ENCODE assay signal across 3 cellular contexts in genomic region chr2:166181813-166182154, GRCh38.
TF ChIP-seq lines count a peak whose summit lies in the region.

No MANE protein-coding gene starts in this region.

TF ChIP-seq in SK-N-SH, 30 proteins besides CTCF, POLR2A, EP300 and RAD21:
- TF ChIP-seq TAF1 (IDR thresholded peaks at IDR 0.05; ENCODE audit: borderline replicate concordance, low read depth, low read length) (no peak), RFX5 (IDR thresholded peaks at IDR 0.05; ENCODE audit: low read length) (no peak), USF2 (IDR thresholded peaks at IDR 0.05; ENCODE audit: borderline replicate concordance, low read depth, low read length) (no peak), PBX3 (IDR thresholded peaks at IDR 0.05) (no peak), NFIC (IDR thresholded peaks at IDR 0.05; ENCODE audit: borderline replicate concordance) (no peak), NRF1 (IDR thresholded peaks at IDR 0.05; ENCODE audit: low read depth, low read length) (no peak), TCF12 (IDR thresholded peaks at IDR 0.05) (no peak), SIN3A (IDR thresholded peaks at IDR 0.05; ENCODE audit: borderline replicate concordance, low read depth, low read length) (no peak), MXI1 (IDR thresholded peaks at IDR 0.05; ENCODE audit: low read depth, low read length) (no peak), RCOR1 (IDR thresholded peaks at IDR 0.05; ENCODE audit: low read length) (no peak), IRF3 (IDR thresholded peaks at IDR 0.05; ENCODE audit: low read depth, low read length) (no peak), GATA2 (CRISPR knock-in tag; IDR thresholded peaks at IDR 0.05) (no peak)

TF ChIP-seq in SK-N-SH treated with all-trans-retinoic acid at 6 μM for 48 hours, 23 proteins besides CTCF, POLR2A, EP300 and RAD21:
- TF ChIP-seq SNAI2 (CRISPR knock-in tag; IDR thresholded peaks at IDR 0.05) (no peak), ZC3H10 (CRISPR knock-in tag; IDR thresholded peaks at IDR 0.05) (no peak), ZNF70 (CRISPR knock-in tag; IDR thresholded peaks at IDR 0.05) (no peak), TCF4 (CRISPR knock-in tag; IDR thresholded peaks at IDR 0.05; ENCODE audit: borderline replicate concordance) (no peak), PATZ1 (CRISPR knock-in tag; IDR thresholded peaks at IDR 0.05; ENCODE audit: borderline replicate concordance) (no peak), RARB (CRISPR knock-in tag; IDR thresholded peaks at IDR 0.05) (no peak), PPARA (CRISPR knock-in tag; IDR thresholded peaks at IDR 0.05; ENCODE audit: borderline replicate concordance) (no peak), ARNTL (CRISPR knock-in tag; IDR thresholded peaks at IDR 0.05; ENCODE audit: borderline replicate concordance, low read depth) (no peak), CSRNP3 (CRISPR knock-in tag; IDR thresholded peaks at IDR 0.05) (no peak), GLIS3 (CRISPR knock-in tag; IDR thresholded peaks at IDR 0.05) (no peak), TOX (CRISPR knock-in tag; IDR thresholded peaks at IDR 0.05; ENCODE audit: borderline replicate concordance) (no peak), CSDC2 (CRISPR knock-in tag; IDR thresholded peaks at IDR 0.05) (no peak), ZFP30 (CRISPR knock-in tag; IDR thresholded peaks at IDR 0.05) (no peak), ZNF8 (CRISPR knock-in tag; IDR thresholded peaks at IDR 0.05) (no peak), POU6F1 (CRISPR knock-in tag; IDR thresholded peaks at IDR 0.05; ENCODE audit: borderline replicate concordance, low read depth) (no peak), ZNF565 (CRISPR knock-in tag; conservative IDR thresholded peaks at IDR 0.05; ENCODE audit: low read depth) (no peak)

TF ChIP-seq in IMR-90, 13 proteins besides CTCF, POLR2A, EP300 and RAD21:
- TF ChIP-seq USF2 (IDR thresholded peaks at IDR 0.05; ENCODE audit: low read depth, low read length) (no peak), BHLHE40 (IDR thresholded peaks at IDR 0.05; ENCODE audit: low read depth, low read length) (no peak), MAZ (IDR thresholded peaks at IDR 0.05; ENCODE audit: borderline replicate concordance, low read depth, low read length) (no peak), RFX5 (IDR thresholded peaks at IDR 0.05; ENCODE audit: low read depth, low read length) (no peak), ELK1 (IDR thresholded peaks at IDR 0.05; ENCODE audit: borderline replicate concordance, low read depth, low read length) (no peak), FOS (IDR thresholded peaks at IDR 0.05; ENCODE audit: low read depth, low read length) (no peak)
